Comparison of ENCODE assay signal across 8 cellular contexts in genomic region chr6:30483677-30484279, GRCh38. TPM values are rescaled to one million over a fixed set of nuclear protein-coding genes. Genes with fewer than 3 reads are reported as not detected.
A peak's percentile ranks its signal among the peaks of the same experiment; 100 is the strongest.
DNase-seq lines count a peak whose midpoint lies in the region; TF ChIP-seq lines count a peak whose summit lies in the region.

No MANE protein-coding gene starts in this region.

- POLR2A ChIA-PET in activated CD4-positive, alpha-beta T cell treated with anti-CD3 and anti-CD28 coated beads, Interleukin-2, amount 10 ng/mL, durations not matched to agents 7 days and 5 days (lab: Charles Lee) = interaction anchor here (0.6 kb wide), 1 partner anchor 111 kb away, joined by 4 read pairs; no protein-coding TSS in a partner anchor

- CTCF ChIA-PET in activated CD4-positive, alpha-beta T cell treated with anti-CD3 and anti-CD28 coated beads, Interleukin-2, amount 10 ng/mL, durations not matched to agents 7 days and 5 days (lab: Charles Lee) = interaction anchor here (0.6 to 8.7 kb wide), 18 partner anchors 9 to 248 kb away, joined by 3 to 113 read pairs (median 3); no protein-coding TSS in a partner anchor

- TF ChIP-seq CTCF in type B pancreatic cell (conservative IDR thresholded peaks at IDR 0.05) = peak; percentile 76

- no peak overlapping the region for H3K4me3 ChIP-seq in adipocyte (ENCODE audit: low read length)
- H3K4me3 ChIP-seq in effector memory CD4-positive, alpha-beta T cell (ENCODE audit: insufficient read depth, low read depth, low read length, poor library complexity, severe bottlenecking) = no peak overlapping the region

- peaks cover 33% of the 10 kb centered on the region for H3K4me1 Mint-ChIP-seq in activated CD4-positive, alpha-beta T cell treated with anti-CD3 and anti-CD28 coated beads, Interleukin-2, amount 10 ng/mL, durations not matched to agents 7 days and 5 days
- H3K4me1 Mint-ChIP-seq in type B pancreatic cell (ENCODE audit: unreplicated experiment) = no peaks in the 10 kb centered on the region

- peaks cover 32% of the 10 kb centered on the region for H3K27me3 ChIP-seq in adipocyte (replicated peaks; ENCODE audit: control insufficient read depth, insufficient read depth, low read length)
- peaks cover 14% of the 10 kb centered on the region for H3K27me3 ChIP-seq in effector memory CD4-positive, alpha-beta T cell (replicated peaks; ENCODE audit: control insufficient read depth, insufficient read depth, low read length, poor library complexity, severe bottlenecking)

- DNase-seq in activated CD4-positive, alpha-beta T cell treated with anti-CD3 and anti-CD28 coated beads, Interleukin-2, amount 10 ng/mL, durations not matched to agents 7 days and 5 days = peak; percentile 62
- no peak for DNase-seq in activated CD4-positive, alpha-beta T cell treated with anti-CD3 and anti-CD28 coated beads for 1 hour
- DNase-seq in NCI-H1092 (lab: John Stamatoyannopoulos, UW) (peak; percentile 4), adipocyte (ENCODE audit: low read depth) (peak; percentile 91), inferior parietal cortex (ENCODE audit: extremely low spot score) (peak; percentile 81), type B pancreatic cell (ENCODE audit: extremely low spot score, unreplicated experiment) (no peak), NCI-H1436 treated with DMSO at 0.1 percent for 48 hours (lab: John Stamatoyannopoulos, UW) (no peak)
- no peak for DNase-seq in effector memory CD4-positive, alpha-beta T cell

- peaks cover 43% of the 10 kb centered on the region for H3K27me3 Mint-ChIP-seq in activated CD4-positive, alpha-beta T cell treated with anti-CD3 and anti-CD28 coated beads, Interleukin-2, amount 10 ng/mL, durations not matched to agents 7 days and 5 days
- peaks cover 79% of the 10 kb centered on the region for H3K27me3 Mint-ChIP-seq in type B pancreatic cell

- no peak overlapping the region for H3K9ac ChIP-seq in adipocyte (ENCODE audit: low read length)

- no peak overlapping the region for H3K27ac Mint-ChIP-seq in activated CD4-positive, alpha-beta T cell treated with anti-CD3 and anti-CD28 coated beads, Interleukin-2, amount 10 ng/mL, durations not matched to agents 7 days and 5 days
- H3K27ac Mint-ChIP-seq in type B pancreatic cell = no peak overlapping the region

- peaks cover 5% of the 10 kb centered on the region for H3K4me1 ChIP-seq in adipocyte (ENCODE audit: control insufficient read depth, insufficient read depth, low read length)
- peaks cover 21% of the 10 kb centered on the region for H3K4me1 ChIP-seq in effector memory CD4-positive, alpha-beta T cell (ENCODE audit: control insufficient read depth, insufficient read depth, low read length, poor library complexity, severe bottlenecking)

- H3K27ac ChIP-seq in effector memory CD4-positive, alpha-beta T cell (ENCODE audit: insufficient read depth, low read length, poor library complexity, severe bottlenecking) = no peak overlapping the region

- no peaks in the 10 kb centered on the region for H3K9me3 Mint-ChIP-seq in activated CD4-positive, alpha-beta T cell treated with anti-CD3 and anti-CD28 coated beads, Interleukin-2, amount 10 ng/mL, durations not matched to agents 7 days and 5 days
- no peaks in the 10 kb centered on the region for H3K9me3 Mint-ChIP-seq in type B pancreatic cell

- H3K4me3 Mint-ChIP-seq in activated CD4-positive, alpha-beta T cell treated with anti-CD3 and anti-CD28 coated beads, Interleukin-2, amount 10 ng/mL, durations not matched to agents 7 days and 5 days = no peak overlapping the region
- no peak overlapping the region for H3K4me3 Mint-ChIP-seq in type B pancreatic cell

- no peaks in the 10 kb centered on the region for H3K36me3 ChIP-seq in adipocyte (ENCODE audit: control insufficient read depth, insufficient read depth, low read length, severe bottlenecking)
- no peaks in the 10 kb centered on the region for H3K36me3 ChIP-seq in effector memory CD4-positive, alpha-beta T cell (ENCODE audit: control insufficient read depth, insufficient read depth, low read length)

- no peaks in the 10 kb centered on the region for H3K9me3 ChIP-seq in adipocyte (ENCODE audit: control insufficient read depth, low read length)
- no peaks in the 10 kb centered on the region for H3K9me3 ChIP-seq in effector memory CD4-positive, alpha-beta T cell (ENCODE audit: control insufficient read depth, low read length)

- H3K36me3 Mint-ChIP-seq in activated CD4-positive, alpha-beta T cell treated with anti-CD3 and anti-CD28 coated beads, Interleukin-2, amount 10 ng/mL, durations not matched to agents 7 days and 5 days (ENCODE audit: low read depth) = peaks cover 4% of the 10 kb centered on the region
- H3K36me3 Mint-ChIP-seq in type B pancreatic cell = no peaks in the 10 kb centered on the region

RNA-seq across cellular contexts. Expression of gene HLA-E, which starts 5.5 kb away (rescaled TPM):
- total RNA-seq in activated CD4-positive, alpha-beta T cell treated with anti-CD3 and anti-CD28 coated beads, Interleukin-2, amount 10 ng/mL, durations not matched to agents 7 days and 5 days = 100 to 1,000 TPM; 706 to 753 TPM
- 50.8 and 109 TPM in 2 replicates for total RNA-seq in type B pancreatic cell (ENCODE audit: low replicate concordance)

Comparison
In these comparisons a context has a peak if more than half of its experiments do, and no peak if none do; other contexts are left out.
1. DNase-seq: peak in activated CD4-positive, alpha-beta T cell treated with anti-CD3 and anti-CD28 coated beads, Interleukin-2, amount 10 ng/mL, durations not matched to agents 7 days and 5 days (single experiment), NCI-H1092 (single experiment), adipocyte (single experiment) and inferior parietal cortex (single experiment); none in activated CD4-positive, alpha-beta T cell treated with anti-CD3 and anti-CD28 coated beads for 1 hour (single experiment), type B pancreatic cell (single experiment), NCI-H1436 treated with DMSO at 0.1 percent for 48 hours (single experiment) and effector memory CD4-positive, alpha-beta T cell (0 of 3).